ENCODE assay signal across 26 cellular contexts in the genomic region with DNA sequence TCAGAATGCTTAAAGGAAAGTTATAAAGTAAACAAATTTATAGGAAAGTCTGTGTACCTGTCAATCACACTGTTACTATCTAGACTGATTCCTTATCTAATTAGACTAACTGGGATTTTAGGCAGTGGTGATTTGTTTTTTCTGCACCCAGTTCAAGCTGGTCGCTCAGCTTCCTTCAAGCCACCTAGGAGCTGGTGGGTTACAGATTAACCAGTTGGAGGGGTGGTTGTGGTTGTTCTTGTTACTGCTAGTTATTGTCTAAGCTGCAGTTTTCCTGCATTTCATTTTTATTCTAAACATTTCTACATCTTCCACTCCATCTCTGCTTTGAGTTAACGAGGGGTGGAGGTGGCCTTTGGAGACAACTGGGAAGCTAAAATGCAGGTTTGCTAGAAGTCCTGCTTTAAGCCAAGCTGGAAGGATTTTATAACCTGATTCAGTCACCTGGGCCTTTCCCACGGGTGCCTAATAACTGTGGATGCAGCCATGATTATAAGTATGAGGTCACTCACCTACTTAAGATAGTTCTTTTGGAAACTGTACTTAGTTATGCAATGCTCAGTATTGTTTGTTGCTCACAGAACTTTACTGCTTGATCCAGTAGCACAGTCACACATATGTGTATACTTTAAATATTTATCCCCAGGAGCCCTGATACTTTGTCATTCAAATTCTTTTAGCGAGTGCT.
DNase-seq lines count a peak whose midpoint lies in the region; ATAC-seq and TF ChIP-seq lines count a peak whose summit lies in the region.
"Had no signal": no experiment of that assay in that cellular context is flagged by ENCODE, and none has a peak within 500 bp of the region (broad histone marks: within the 10 kb centered on the region; RNA-seq: fewer than 3 reads in every experiment).

No MANE protein-coding gene starts in this region.

- H2AFZ ChIP-seq in mesenchymal stem cell (ENCODE audit: low read depth, low read length): no peak overlapping the region
- H2AFZ ChIP-seq: GM23248 had no signal

- H3K4me1 ChIP-seq in HUES48 (ENCODE audit: control insufficient read depth, insufficient read depth, low read length): peaks cover 20% of the 10 kb centered on the region
- H3K4me1 ChIP-seq in mesenchymal stem cell (ENCODE audit: control insufficient read depth, insufficient read depth, low read depth, low read length): peaks cover 2% of the 10 kb centered on the region
- H3K4me1 ChIP-seq in stomach: no peaks in the 10 kb centered on the region
- no peaks in the 10 kb centered on the region for H3K4me1 ChIP-seq in upper lobe of right lung

- ATAC-seq in upper lobe of right lung: no peak
- ATAC-seq: CD8-positive, alpha-beta T cell had no signal

- intact Hi-C loops in stomach (cut with DNase I; ENCODE audit: low total_unique reads): no loop called here
- intact Hi-C loops in upper lobe of right lung (cut with DNase I): no loop called here

- H2BK120ac ChIP-seq in mesenchymal stem cell (ENCODE audit: low read depth, low read length): no peak overlapping the region

- no peaks in the 10 kb centered on the region for H3K4me1 Mint-ChIP-seq in immature natural killer cell
- H3K4me1 Mint-ChIP-seq: B cell, IgD-negative memory B cell had no signal

- H3K9me3 ChIP-seq in HUES48 (ENCODE audit: control insufficient read depth, insufficient read depth, low read length): no peaks in the 10 kb centered on the region
- H3K9me3 ChIP-seq in mesenchymal stem cell (ENCODE audit: control insufficient read depth, low read length): no peaks in the 10 kb centered on the region
- peaks cover 0 to 5% (median 0%) of the 10 kb centered on the region in 4 donors for H3K9me3 ChIP-seq in stomach
- no peaks in the 10 kb centered on the region for H3K9me3 ChIP-seq in upper lobe of right lung
- H3K9me3 ChIP-seq: Caco-2, SK-N-SH had no signal

- peaks cover 0 to 11% (median 0%) of the 10 kb centered on the region in 6 donors for H3K9me3 Mint-ChIP-seq in immature natural killer cell
- H3K9me3 Mint-ChIP-seq: HFFc6 had no signal

- H3K27me3 ChIP-seq in HUES48 (ENCODE audit: control insufficient read depth, insufficient read depth, low read length): no peaks in the 10 kb centered on the region
- H3K27me3 ChIP-seq in mesenchymal stem cell (ENCODE audit: control insufficient read depth in 1 of 2, insufficient read depth in 1 of 2, low read length in 2 of 2): peaks cover 0 to 3% of the 10 kb centered on the region in 2 experiments
- H3K27me3 ChIP-seq in stomach: no peaks in the 10 kb centered on the region
- no peaks in the 10 kb centered on the region for H3K27me3 ChIP-seq in upper lobe of right lung

- no peak overlapping the region for H2AK5ac ChIP-seq in mesenchymal stem cell (ENCODE audit: low read length, severe bottlenecking)

- H3K9ac ChIP-seq in HUES48 (ENCODE audit: low read depth, low read length) (no peak overlapping the region), mesenchymal stem cell (ENCODE audit: low read length) (no peak overlapping the region)
- H3K9ac ChIP-seq: GM23248, SK-N-SH had no signal

- 88% methylated on average over 2 of the region's 4 CpGs for WGBS in mesenchymal stem cell
- WGBS in stomach, 5 donors: 40 to 66% (median 47%) methylated on average over 4 of the region's 4 CpGs

- H3K23ac ChIP-seq in mesenchymal stem cell (ENCODE audit: low read length in 2 of 2): no peak overlapping the region

- H2BK5ac ChIP-seq in mesenchymal stem cell (ENCODE audit: low read depth, low read length, poor library complexity, severe bottlenecking): no peak overlapping the region

- H3K4me2 ChIP-seq in mesenchymal stem cell (ENCODE audit: low read length, poor library complexity, severe bottlenecking): peak overlapping the region; percentile 31
- H3K4me2 ChIP-seq: SK-N-SH had no signal

- H3K36me3 ChIP-seq in HUES48 (ENCODE audit: control insufficient read depth, insufficient read depth, low read length) (no peaks in the 10 kb centered on the region), mesenchymal stem cell (ENCODE audit: control insufficient read depth in 1 of 2, insufficient read depth in 2 of 2, low read depth in 1 of 2, low read length in 2 of 2) (no peaks in the 10 kb centered on the region), stomach (no peaks in the 10 kb centered on the region), upper lobe of right lung (no peaks in the 10 kb centered on the region)

- H3K79me1 ChIP-seq in mesenchymal stem cell (replicated peaks; ENCODE audit: low read length, poor library complexity, severe bottlenecking): no peaks in the 10 kb centered on the region

- peak; percentile 47 for DNase-seq in ACHN
- peak; percentile 40 for DNase-seq in epithelial cell of proximal tubule (ENCODE audit: low read depth)
- no peak for DNase-seq in mesenchymal stem cell
- no peak for DNase-seq in immature natural killer cell
- no peak for DNase-seq in stomach
- DNase-seq in Ammon's horn (ENCODE audit: low spot score): no peak
- DNase-seq in upper lobe of right lung: no peak
- DNase-seq: Caco-2; CD8-positive, alpha-beta T cell; DMS 273 treated with DMSO at 0.1 percent for 48 hours; DND-41; GM23248; H9; HFFc6; NCI-H1092; NCI-H1417 treated with DMSO at 0.1 percent for 48 hours; NCI-H1694 treated with DMSO at 0.1 percent for 48 hours; NCI-H446; NCI-H524 treated with DMSO at 0.1 percent for 48 hours; NCI-H774; SK-N-SH; SW 1271 had no signal

- H4K8ac ChIP-seq in mesenchymal stem cell (ENCODE audit: low read length): no peak overlapping the region

- H3K27ac ChIP-seq in HUES48 (ENCODE audit: low read depth, low read length): peak overlapping the region; percentile 74
- H3K27ac ChIP-seq in mesenchymal stem cell (ENCODE audit: low read length, poor library complexity, severe bottlenecking): peak overlapping the region; percentile 80
- H3K27ac ChIP-seq in stomach: no peak overlapping the region
- H3K27ac ChIP-seq in upper lobe of right lung: no peak overlapping the region
- H3K27ac ChIP-seq: C4-2B, GM23248 had no signal

- H3K27ac Mint-ChIP-seq in immature natural killer cell: no peak overlapping the region
- H3K27ac Mint-ChIP-seq: B cell; CD8-positive, alpha-beta T cell; HFFc6; IgD-negative memory B cell had no signal

- no peak overlapping the region for H3K4me3 Mint-ChIP-seq in immature natural killer cell
- H3K4me3 Mint-ChIP-seq: B cell; CD8-positive, alpha-beta T cell; H9; HFFc6; IgD-negative memory B cell had no signal

- H3K18ac ChIP-seq in mesenchymal stem cell (ENCODE audit: low read depth in 1 of 2, low read length in 2 of 2): no peak overlapping the region

- H2BK15ac ChIP-seq in mesenchymal stem cell (ENCODE audit: low read depth, poor library complexity, severe bottlenecking): no peak overlapping the region

- no peaks in the 10 kb centered on the region for H3K36me3 Mint-ChIP-seq in immature natural killer cell
- H3K36me3 Mint-ChIP-seq: CD8-positive, alpha-beta T cell had no signal

- TF ChIP-seq POLR2A in stomach (IDR thresholded peaks at IDR 0.05): no peak

- H3K4me3 ChIP-seq in HUES48 (ENCODE audit: low read depth, low read length) (no peak overlapping the region), epithelial cell of proximal tubule (ENCODE audit: low read depth, low read length) (no peak overlapping the region), mesenchymal stem cell (ENCODE audit: insufficient read depth in 1 of 2, low read depth in 1 of 2, low read length in 2 of 2) (no peak overlapping the region), stomach (no peak overlapping the region), upper lobe of right lung (no peak overlapping the region)
- H3K4me3 ChIP-seq: GM23248 had no signal

- H2BK12ac ChIP-seq in mesenchymal stem cell (ENCODE audit: low read length in 2 of 2): no peak overlapping the region

- no peak overlapping the region for H3K14ac ChIP-seq in mesenchymal stem cell (ENCODE audit: low read length in 2 of 2)

- TF ChIP-seq CTCF in epithelial cell of proximal tubule (conservative IDR thresholded peaks at IDR 0.05; ENCODE audit: low read depth, low read length) (no peak), stomach (IDR thresholded peaks at IDR 0.05) (no peak), upper lobe of right lung (IDR thresholded peaks at IDR 0.05) (no peak)

- no peak overlapping the region for H3K4ac ChIP-seq in mesenchymal stem cell (ENCODE audit: low read depth in 1 of 2, low read length in 2 of 2)

- H3K27me3 Mint-ChIP-seq in immature natural killer cell (ENCODE audit: low read depth in 3 of 3): peaks cover 0 to 8% (median 2%) of the 10 kb centered on the region in 3 donors

- no peak for TF ChIP-seq EP300 in stomach (IDR thresholded peaks at IDR 0.05)

- in situ Hi-C loops in ACHN (cut with HindIII; ENCODE audit: low pct_ligation_motif_present, low pct_unique_long_range_greater_than_20kb, low sequenced_read_pairs): no loop called here

- H4K91ac ChIP-seq in mesenchymal stem cell (ENCODE audit: low read length): no peak overlapping the region

Comparison
In these comparisons a context has a peak if more than half of its experiments do, and no peak if none do; other contexts are left out.
1. DNase-seq: peak in ACHN (single experiment) and epithelial cell of proximal tubule (single experiment); none in mesenchymal stem cell (single experiment), immature natural killer cell (0 of 3), stomach (single experiment), Ammon's horn (single experiment) and upper lobe of right lung (single experiment).
2. H3K27ac ChIP-seq: peak in HUES48 (single experiment) and mesenchymal stem cell (single experiment); none in stomach (0 of 5) and upper lobe of right lung (single experiment).